Comparison of ENCODE assay signal across 7 cellular contexts in the genomic region with DNA sequence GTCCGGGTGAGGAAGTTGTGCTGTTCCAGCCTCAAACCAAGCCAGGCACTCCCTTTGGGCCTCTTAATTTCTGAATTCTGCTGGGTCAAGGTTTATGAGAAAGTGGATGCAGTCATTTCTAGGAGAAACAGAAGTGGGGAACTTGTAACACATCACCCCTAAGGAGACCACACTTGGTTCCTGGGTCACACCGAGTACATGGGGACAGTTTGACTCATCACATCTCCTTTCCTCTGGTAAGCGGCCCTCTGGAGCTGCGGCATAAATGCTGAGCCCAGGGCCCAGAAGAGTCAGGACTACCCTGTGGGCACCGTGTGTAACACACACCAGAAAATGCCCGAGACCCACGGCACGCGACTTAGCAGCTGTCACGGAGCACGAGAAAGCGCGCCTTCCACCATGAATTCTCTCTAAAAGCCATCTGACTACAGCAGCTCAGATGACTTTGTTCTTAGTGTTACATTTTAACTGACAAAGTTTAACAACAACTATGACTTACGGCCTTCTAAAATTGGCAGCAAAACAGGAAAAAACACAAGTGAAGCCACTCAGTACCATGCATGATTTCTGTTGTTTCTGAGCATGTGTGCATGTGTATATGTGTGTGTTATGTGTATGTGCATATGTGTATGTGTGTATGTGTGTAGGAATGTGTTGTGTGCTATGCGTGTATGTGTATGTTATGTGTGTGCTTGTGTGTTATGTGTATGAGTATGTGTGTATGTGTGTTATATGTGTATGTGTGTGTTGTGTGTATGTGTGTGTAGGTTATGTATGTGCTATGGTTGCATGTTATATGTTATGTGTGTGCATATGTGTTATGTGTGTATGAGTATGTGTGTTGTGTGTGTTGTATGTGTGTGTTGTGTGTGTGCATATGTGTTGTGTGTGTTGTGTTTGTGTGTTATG. TPM values are rescaled to one million over a fixed set of nuclear protein-coding genes. Genes with fewer than 3 reads are reported as not detected.
DNase-seq lines count a peak whose midpoint lies in the region; ATAC-seq and TF ChIP-seq lines count a peak whose summit lies in the region.

No MANE protein-coding gene starts in this region.

- peak overlapping the region; percentile 71 to 76 for H3K4me3 Mint-ChIP-seq in activated T-cell treated with anti-CD3 and anti-CD28 coated beads, Interleukin-2, amount 50 U/mL, for 72 hours
- no peak overlapping the region for H3K4me3 Mint-ChIP-seq in endothelial cell (ENCODE audit: unreplicated experiment)

- peak; percentile 31 for ATAC-seq in GM19023 (IDR thresholded peaks at IDR 0.05; ENCODE audit: unreplicated experiment)
- peak; percentile 39 for ATAC-seq in HG02943 (IDR thresholded peaks at IDR 0.05; ENCODE audit: low read depth, unreplicated experiment)
- peak; percentile 66 to 68 for ATAC-seq in activated T-cell treated with anti-CD3 and anti-CD28 coated beads, Interleukin-2, amount 50 U/mL, for 72 hours (replicated peaks in 1 of 2)

- TF ChIP-seq CTCF in endothelial cell (IDR thresholded peaks at IDR 0.05; ENCODE audit: unreplicated experiment): no peak

- peak; percentile 76 to 78 for DNase-seq in activated T-cell treated with anti-CD3 and anti-CD28 coated beads, Interleukin-2, amount 50 U/mL, for 72 hours
- peak; percentile 86 for DNase-seq in renal cortical epithelial cell (ENCODE audit: low read depth)
- DNase-seq in endothelial cell (ENCODE audit: low spot score): no peak
- no peak for DNase-seq in NK-92 (lab: John Stamatoyannopoulos, UW; ENCODE audit: unreplicated experiment)
- DNase-seq in globus pallidus (ENCODE audit: low spot score): no peak

- H3K4me1 Mint-ChIP-seq in activated T-cell treated with anti-CD3 and anti-CD28 coated beads, Interleukin-2, amount 50 U/mL, for 72 hours (ENCODE audit: low read depth): peaks cover 6% of the 10 kb centered on the region
- peaks cover 31% of the 10 kb centered on the region for H3K4me1 Mint-ChIP-seq in endothelial cell (ENCODE audit: unreplicated experiment)

- peak overlapping the region; percentile 83 for H3K27ac Mint-ChIP-seq in activated T-cell treated with anti-CD3 and anti-CD28 coated beads, Interleukin-2, amount 50 U/mL, for 72 hours
- H3K27ac Mint-ChIP-seq in endothelial cell (ENCODE audit: unreplicated experiment): no peak overlapping the region

- no peaks in the 10 kb centered on the region for H3K27me3 Mint-ChIP-seq in activated T-cell treated with anti-CD3 and anti-CD28 coated beads, Interleukin-2, amount 50 U/mL, for 72 hours (ENCODE audit: low read depth)
- H3K27me3 Mint-ChIP-seq in endothelial cell (ENCODE audit: unreplicated experiment): peaks cover 7% of the 10 kb centered on the region

- peaks cover 2 to 5% of the 10 kb centered on the region in 2 donors for H3K36me3 Mint-ChIP-seq in activated T-cell treated with anti-CD3 and anti-CD28 coated beads, Interleukin-2, amount 50 U/mL, for 72 hours (ENCODE audit: insufficient read depth in 2 of 2)
- H3K36me3 Mint-ChIP-seq in endothelial cell (ENCODE audit: low read depth, unreplicated experiment): no peaks in the 10 kb centered on the region

- peaks cover 2% of the 10 kb centered on the region in 2 donors for H3K9me3 Mint-ChIP-seq in activated T-cell treated with anti-CD3 and anti-CD28 coated beads, Interleukin-2, amount 50 U/mL, for 72 hours
- H3K9me3 Mint-ChIP-seq in endothelial cell (ENCODE audit: unreplicated experiment): no peaks in the 10 kb centered on the region

RNA-seq across cellular contexts. Expression of gene TOMM20, which starts 50.8 kb away (rescaled TPM):
- total RNA-seq in activated T-cell treated with anti-CD3 and anti-CD28 coated beads, Interleukin-2, amount 50 U/mL, for 72 hours: 100 to 1,000 TPM; 140 to 154 TPM
- 90.5 and 98.9 TPM in 2 replicates for total RNA-seq in renal cortical epithelial cell
- 105 TPM for total RNA-seq in endothelial cell (ENCODE audit: unreplicated experiment)

Comparison
In these comparisons a context has a peak if more than half of its experiments do, and no peak if none do; other contexts are left out.
1. DNase-seq: peak in activated T-cell treated with anti-CD3 and anti-CD28 coated beads, Interleukin-2, amount 50 U/mL, for 72 hours (2 of 2) and renal cortical epithelial cell (single experiment); none in endothelial cell (single experiment), NK-92 (single experiment) and globus pallidus (single experiment).
2. Peak in every context shown above with its lines, with median percentiles within 50 percentile points of each other: ATAC-seq.